17 cellular contexts compared by ENCODE assay signal in genomic region chr14:26841361-26841760, GRCh38.
A peak's percentile ranks its signal among the peaks of the same experiment; 100 is the strongest.
DNase-seq lines count a peak whose midpoint lies in the region; FAIRE-seq and TF ChIP-seq lines count a peak whose summit lies in the region.
"Had no signal": no experiment of that assay in that cellular context is flagged by ENCODE, and none has a peak within 500 bp of the region (broad histone marks: within the 10 kb centered on the region; RNA-seq: fewer than 3 reads in every experiment).

No MANE protein-coding gene starts in this region.

- 75 to 77% methylated on average over 4 of the region's 4 CpGs for WGBS in thyroid gland, 2 donors

- TF ChIP-seq CTCF in astrocyte of the spinal cord (IDR thresholded peaks at IDR 0.05; ENCODE audit: low read depth, low read length) (no peak), thyroid gland (IDR thresholded peaks at IDR 0.05) (no peak)

- no peaks in the 10 kb centered on the region for H3K9me3 ChIP-seq in thyroid gland
- H3K9me3 ChIP-seq: neutrophil had no signal

- no peak for TF ChIP-seq POLR2A in thyroid gland (IDR thresholded peaks at IDR 0.05)

- H3K27ac ChIP-seq in thyroid gland, result peak overlapping the region; percentile 36 to 59 (median 47)
- H3K27ac ChIP-seq: C4-2B, neutrophil, WERI-Rb-1 had no signal

- no peaks in the 10 kb centered on the region for H3K36me3 ChIP-seq in thyroid gland
- H3K36me3 ChIP-seq: neutrophil, WERI-Rb-1 had no signal

- no peaks in the 10 kb centered on the region for H3K27me3 ChIP-seq in thyroid gland
- H3K27me3 ChIP-seq: neutrophil had no signal

- intact Hi-C loops in thyroid gland (cut with DNase I), result no loop called here

- peaks cover 9 to 16% of the 10 kb centered on the region in 2 donors for H3K4me1 ChIP-seq in thyroid gland

- DNase-seq in HTR-8/SVneo (ENCODE audit: insufficient read length, low spot score) (no peak), astrocyte of the spinal cord (ENCODE audit: low read depth, low spot score) (peak; percentile 25), kidney tubule cell (ENCODE audit: low spot score) (peak; percentile 66), thyroid gland (no peak), hypothalamus (lab: John Stamatoyannopoulos, UW) (no peak), glomerular visceral epithelial cell (ENCODE audit: extremely low spot score) (no peak), AG20443 (ENCODE audit: low spot score) (no peak)
- DNase-seq: activated CD8-positive, alpha-beta T cell treated with anti-CD3 and anti-CD28 coated beads for 36 hours; activated naive CD8-positive, alpha-beta T cell treated with anti-CD3 and anti-CD28 coated beads, Interleukin-2, amount 50 U/mL, for 24 hours; KBM-7; NCI-H1105 treated with DMSO at 0.1 percent for 48 hours; RPMI8226; stimulated activated CD4-positive, alpha-beta T cell treated with anti-CD3 and anti-CD28 coated beads, Interleukin-4, amount 100 ng/mL, for 4 hours; T-cell; WERI-Rb-1 had no signal

- H3K4me3 ChIP-seq in astrocyte of the spinal cord (ENCODE audit: low read depth, low read length) (no peak overlapping the region), thyroid gland (replicated peaks in 1 of 3) (no peak overlapping the region)

- FAIRE-seq in HTR-8/SVneo (lab: Jason Lieb, UNC), result peak; percentile 77

- in situ Hi-C loops in astrocyte of the spinal cord (cut with HindIII; ENCODE audit: low sequenced_read_pairs), result no loop called here

Comparison
In these comparisons a context has a peak if more than half of its experiments do, and no peak if none do; other contexts are left out.
1. DNase-seq: peak in astrocyte of the spinal cord (single experiment) and kidney tubule cell (single experiment); none in HTR-8/SVneo (single experiment), thyroid gland (0 of 2), hypothalamus (0 of 51), glomerular visceral epithelial cell (single experiment) and AG20443 (single experiment).